ENCODE assay signal across 27 cellular contexts in genomic region chr20:36331182-36331581, GRCh38.
"Had no signal": no experiment of that assay in that cellular context is flagged by ENCODE, and none has a peak within 500 bp of the region (broad histone marks: within the 10 kb centered on the region; RNA-seq: fewer than 3 reads in every experiment).

No MANE protein-coding gene starts in this region.

- H3K4me1 ChIP-seq: ascending aorta, body of pancreas had no signal

- H3K4me3 ChIP-seq: ascending aorta, body of pancreas had no signal

- FAIRE-seq: bronchial epithelial cell, RCC 7860 had no signal

- H3K36me3 ChIP-seq: ascending aorta had no signal

- H3K27me3 ChIP-seq: ascending aorta, body of pancreas had no signal

- DNase-seq: activated CD4-positive, alpha-beta memory T cell treated with anti-CD3 and anti-CD28 coated beads, Interleukin-2, amount 10 ng/mL, durations not matched to agents 7 days and 5 days; activated CD4-positive, alpha-beta T cell treated with anti-CD3 and anti-CD28 coated beads, Interleukin-2, amount 50 U/mL, for 1 hour; activated CD4-positive, CD25-positive, alpha-beta regulatory T cell; activated gamma-delta T cell treated with Interleukin-2 at 50 U/mL for 16 hours; activated naive CD4-positive, alpha-beta T cell treated with anti-CD3 and anti-CD28 coated beads, Interleukin-2, amount 50 U/mL, for 16 hours; activated naive CD8-positive, alpha-beta T cell treated with anti-CD3 and anti-CD28 coated beads, Interleukin-2, amount 10 ng/mL, durations not matched to agents 7 days and 5 days; activated T-cell treated with anti-CD3 and anti-CD28 coated beads for 4 hours; activated T-cell treated with anti-CD3 and anti-CD28 coated beads, Interleukin-2, amount 50 U/mL, for 72 hours; body of pancreas; central memory CD4-positive, alpha-beta T cell; Kasumi-1; KBM-7; NCI-H1105 treated with DMSO at 0.1 percent for 48 hours; NCI-H1694; NCI-H2029; NCI-H2107; NCI-H2171 treated with DMSO at 0.1 percent for 48 hours; NCI-H226; NCI-H526; NCI-H82; PC-3; SIG-M5; T-helper 17 cell; T-helper 9 cell had no signal

- H3K9me3 ChIP-seq: body of pancreas had no signal

- H3K27ac ChIP-seq: ascending aorta, body of pancreas had no signal
